Comparison of ENCODE assay signal across 1 cellular context in the genomic region with DNA sequence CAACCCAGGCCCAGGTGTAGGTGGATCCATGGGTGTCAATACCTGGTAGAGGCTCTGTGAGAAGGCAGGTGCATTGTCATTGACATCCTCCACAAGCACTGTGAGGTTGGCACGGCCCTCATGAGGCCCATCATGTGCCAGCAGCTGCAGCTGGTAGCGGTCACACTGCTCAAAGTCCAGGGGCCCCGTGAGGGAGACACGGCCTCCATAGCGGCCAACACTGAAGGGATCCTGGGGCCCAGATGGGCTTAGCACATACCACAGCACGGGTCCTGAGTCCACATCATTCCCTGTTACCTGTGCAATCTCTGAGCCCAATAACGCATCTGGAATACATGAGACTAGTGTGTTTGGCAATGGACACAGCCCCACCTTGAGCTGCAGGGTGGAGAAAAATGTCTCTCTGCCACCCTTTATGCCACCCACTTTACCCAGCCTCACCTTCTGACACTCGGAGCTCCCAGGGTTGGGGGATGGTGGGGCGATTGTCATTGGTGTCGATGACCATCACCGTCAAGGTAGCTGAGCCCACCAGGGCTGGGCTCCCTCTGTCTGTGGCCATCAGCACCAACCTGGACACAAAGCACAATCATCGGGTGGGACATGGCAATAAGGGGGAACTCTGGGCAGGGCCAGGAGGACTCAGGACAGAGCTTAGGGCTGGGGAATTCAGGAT.
TF ChIP-seq lines count a peak whose summit lies in the region.

No MANE protein-coding gene starts in this region.

TF ChIP-seq in H1, 55 proteins besides CTCF, POLR2A, EP300 and RAD21:
- TF ChIP-seq EZH2 (IDR thresholded peaks at IDR 0.05; ENCODE audit: low read depth, low read length, severe bottlenecking) (no peak), CEBPB (IDR thresholded peaks at IDR 0.05; ENCODE audit: low read depth, low read length) (no peak), YY1 (IDR thresholded peaks at IDR 0.05; ENCODE audit: low read depth, low read length) (no peak), KDM1A (IDR thresholded peaks at IDR 0.05; ENCODE audit: borderline replicate concordance, low read length) (no peak), SIX5 (IDR thresholded peaks at IDR 0.05; ENCODE audit: low read depth, low read length) (no peak), TCF12 (IDR thresholded peaks at IDR 0.05; ENCODE audit: low read depth, low read length) (no peak), JUND (IDR thresholded peaks at IDR 0.05; ENCODE audit: low read length) (no peak), BCL11A (IDR thresholded peaks at IDR 0.05; ENCODE audit: low read depth in 2 of 2, low read length in 2 of 2) (no peak), CBX5 (IDR thresholded peaks at IDR 0.05; ENCODE audit: low read depth, low read length) (no peak), POLR2AphosphoS5 (IDR thresholded peaks at IDR 0.05; ENCODE audit: low read depth, low read length) (no peak)
- TF ChIP-seq, protein P1, sequence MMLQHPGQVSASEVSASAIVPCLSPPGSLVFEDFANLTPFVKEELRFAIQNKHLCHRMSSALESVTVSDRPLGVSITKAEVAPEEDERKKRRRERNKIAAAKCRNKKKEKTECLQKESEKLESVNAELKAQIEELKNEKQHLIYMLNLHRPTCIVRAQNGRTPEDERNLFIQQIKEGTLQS (IDR thresholded peaks at IDR 0.05; ENCODE audit: insufficient read depth, low read depth, low read length), result no peak
